8 cellular contexts compared by ENCODE assay signal in genomic region chr6:52577022-52577777, GRCh38. TPM values are rescaled to one million over a fixed set of nuclear protein-coding genes. Genes with fewer than 3 reads are reported as not detected.
A peak's percentile ranks its signal among the peaks of the same experiment; 100 is the strongest.
DNase-seq lines count a peak whose midpoint lies in the region; ATAC-seq and TF ChIP-seq lines count a peak whose summit lies in the region.

A gene with protein sequence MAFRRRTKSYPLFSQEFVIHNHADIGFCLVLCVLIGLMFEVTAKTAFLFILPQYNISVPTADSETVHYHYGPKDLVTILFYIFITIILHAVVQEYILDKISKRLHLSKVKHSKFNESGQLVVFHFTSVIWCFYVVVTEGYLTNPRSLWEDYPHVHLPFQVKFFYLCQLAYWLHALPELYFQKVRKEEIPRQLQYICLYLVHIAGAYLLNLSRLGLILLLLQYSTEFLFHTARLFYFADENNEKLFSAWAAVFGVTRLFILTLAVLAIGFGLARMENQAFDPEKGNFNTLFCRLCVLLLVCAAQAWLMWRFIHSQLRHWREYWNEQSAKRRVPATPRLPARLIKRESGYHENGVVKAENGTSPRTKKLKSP (minus strand): TSS chr6:52577060. CDS start chr6:52576915, 145 bp downstream.

- peaks cover 50% of the 10 kb centered on the region for H3K4me1 Mint-ChIP-seq in mesothelial cell of epicardium

- no peaks in the 10 kb centered on the region for H3K9me3 Mint-ChIP-seq in mesothelial cell of epicardium

- H3K9me3 ChIP-seq in BLaER1 = no peaks in the 10 kb centered on the region

- in situ Hi-C loops in endometrial microvascular endothelial cells (cut with HindIII; ENCODE audit: inconsistent ontology term, low pct_unique_long_range_greater_than_20kb, low sequenced_read_pairs) = loop anchor here (10.0 kb wide), 1 partner anchor 152 kb away; the partner anchor contains the start of gene EFHC1

- peaks cover 7% of the 10 kb centered on the region for H3K36me3 ChIP-seq in BLaER1

- DNase-seq in NOMO-1 (lab: John Stamatoyannopoulos, UW; ENCODE audit: unreplicated experiment in 2 of 2) (peak; percentile 58 to 81), mesothelial cell of epicardium (ENCODE audit: low spot score in 2 of 2, unreplicated experiment in 2 of 2) (peak; percentile 88)
- DNase-seq in activated CD8-positive, alpha-beta memory T cell treated with anti-CD3 and anti-CD28 coated beads, Interleukin-2, amount 50 U/mL, for 1 hour (ENCODE audit: extremely low read depth) = peak; percentile 43
- DNase-seq in stimulated activated CD8-positive, alpha-beta memory T cell treated with anti-CD3 and anti-CD28 coated beads, Interleukin-15, amount 100 ng/mL, for 48 hours (ENCODE audit: low read depth in 2 of 2) = peak; percentile 43 to 52

- no peaks in the 10 kb centered on the region for H3K27me3 Mint-ChIP-seq in mesothelial cell of epicardium (ENCODE audit: low read depth)

- no peak for TF ChIP-seq CTCF in mesothelial cell of epicardium (IDR thresholded peaks at IDR 0.05; ENCODE audit: unreplicated experiment)

- peak within 1 kb of the TSS; percentile 87 for H3K4me3 ChIP-seq in BLaER1

- peak; percentile 62 for ATAC-seq in HG03354 (IDR thresholded peaks at IDR 0.05; ENCODE audit: poor library complexity, severe bottlenecking, unreplicated experiment)

- peaks cover 45% of the 10 kb centered on the region for H4K20me1 ChIP-seq in BLaER1

- no peaks in the 10 kb centered on the region for H3K27me3 ChIP-seq in BLaER1

- H3K9ac ChIP-seq in BLaER1 = peak within 1 kb of the TSS; percentile 97

- TF ChIP-seq POLR2A in GM19099 (IDR thresholded peaks at IDR 0.05; ENCODE audit: extremely low read depth, insufficient read length, low read depth) = peak; percentile 61

- H3K4me3 Mint-ChIP-seq in mesothelial cell of epicardium = peak within 1 kb of the TSS; percentile 82

- H3K27ac Mint-ChIP-seq in mesothelial cell of epicardium = peak within 1 kb of the TSS; percentile 96

- peak within 1 kb of the TSS; percentile 91 for H3K4me2 ChIP-seq in BLaER1

- H3K4me1 ChIP-seq in BLaER1 = peaks cover 51% of the 10 kb centered on the region

- H3K36me3 Mint-ChIP-seq in mesothelial cell of epicardium = peaks cover 12% of the 10 kb centered on the region

- H3K27ac ChIP-seq in BLaER1 = peak within 1 kb of the TSS; percentile 97

RNA-seq across cellular contexts. Expression of the gene that starts here (rescaled TPM):
- total RNA-seq in endometrial microvascular endothelial cells (ENCODE audit: inconsistent ontology term) = 107 TPM
- 21.7 to 22.1 TPM (median 21.8 TPM) in 3 replicates for total RNA-seq in mesothelial cell of epicardium

Comparison
In these comparisons a context has a peak if more than half of its experiments do, and no peak if none do; other contexts are left out.
1. Peak in every context shown above with its lines: DNase-seq, ATAC-seq, H3K4me3 ChIP-seq and H3K27ac ChIP-seq.